ENCODE assay signal across 31 cellular contexts in genomic region chr3:155516439-155516838, GRCh38.
"Had no signal": no experiment of that assay in that cellular context is flagged by ENCODE, and none has a peak within 500 bp of the region (broad histone marks: within the 10 kb centered on the region; RNA-seq: fewer than 3 reads in every experiment).

No MANE protein-coding gene starts in this region.

- DNase-seq: activated CD4-positive, alpha-beta memory T cell treated with anti-CD3 and anti-CD28 coated beads, Interleukin-2, amount 10 ng/mL, durations not matched to agents 7 days and 5 days; activated CD4-positive, alpha-beta T cell treated with anti-CD3 and anti-CD28 coated beads for 1 hour; activated CD4-positive, alpha-beta T cell treated with anti-CD3 and anti-CD28 coated beads for 36 hours; activated CD4-positive, alpha-beta T cell treated with anti-CD3 and anti-CD28 coated beads for 48 hours; activated CD4-positive, alpha-beta T cell treated with anti-CD3 and anti-CD28 coated beads, Interleukin-2, amount 10 ng/mL, durations not matched to agents 7 days and 5 days; activated CD4-positive, alpha-beta T cell treated with anti-CD3 and anti-CD28 coated beads, Interleukin-2, amount 50 U/mL, for 48 hours; activated CD4-positive, CD25-positive, alpha-beta regulatory T cell; activated CD8-positive, alpha-beta memory T cell treated with anti-CD3 and anti-CD28 coated beads for 24 hours; activated CD8-positive, alpha-beta memory T cell treated with anti-CD3 and anti-CD28 coated beads, Interleukin-2, amount 10 ng/mL, durations not matched to agents 7 days and 5 days; activated CD8-positive, alpha-beta memory T cell treated with anti-CD3 and anti-CD28 coated beads, Interleukin-2, amount 50 U/mL, for 48 hours; activated CD8-positive, alpha-beta T cell treated with anti-CD3 and anti-CD28 coated beads, Interleukin-2, amount 10 ng/mL, durations not matched to agents 7 days and 5 days; activated effector memory CD4-positive, alpha-beta T cell treated with Interleukin-2 at 50 U/mL for 16 hours; activated gamma-delta T cell; activated naive CD4-positive, alpha-beta T cell treated with anti-CD3 and anti-CD28 coated beads, Interleukin-2, amount 10 ng/mL, durations not matched to agents 7 days and 5 days; activated naive CD4-positive, alpha-beta T cell treated with Interleukin-2 at 50 U/mL for 16 hours; activated naive CD8-positive, alpha-beta T cell treated with anti-CD3 and anti-CD28 coated beads, Interleukin-2, amount 10 ng/mL, durations not matched to agents 7 days and 5 days; activated naive CD8-positive, alpha-beta T cell treated with anti-CD3 and anti-CD28 coated beads, Interleukin-2, amount 50 U/mL, for 24 hours; activated T-cell treated with anti-CD3 and anti-CD28 coated beads, Interleukin-2, amount 50 U/mL, for 24 hours; activated T-cell treated with anti-CD3 and anti-CD28 coated beads, Interleukin-2, amount 50 U/mL, for 48 hours; amygdala; anterior cingulate cortex; caudate nucleus; cerebellar nuclear complex; T-helper 2 cell; T-helper 9 cell; WERI-Rb-1 had no signal

- H3K4me1 ChIP-seq: ascending aorta had no signal

- H3K27ac ChIP-seq: ascending aorta, cardiac muscle cell, WERI-Rb-1 had no signal

- H3K27me3 ChIP-seq: ascending aorta, cardiac muscle cell had no signal

- H3K4me3 ChIP-seq: ascending aorta, cardiac muscle cell had no signal

- FAIRE-seq: bronchial epithelial cell had no signal

- H3K36me3 ChIP-seq: ascending aorta, cardiac muscle cell, WERI-Rb-1 had no signal

- H3K9me3 ChIP-seq: ascending aorta had no signal

- ATAC-seq: activated CD4-positive, alpha-beta T cell treated with anti-CD3 and anti-CD28 coated beads for 36 hours; activated CD4-positive, CD25-positive, alpha-beta regulatory T cell treated with anti-CD3 and anti-CD28 coated beads, Interleukin-2, amount 50 U/mL, for 24 hours; activated CD8-positive, alpha-beta memory T cell treated with anti-CD3 and anti-CD28 coated beads, Interleukin-2, amount 10 ng/mL, durations not matched to agents 7 days and 5 days; activated CD8-positive, alpha-beta T cell treated with anti-CD3 and anti-CD28 coated beads, Interleukin-2, amount 10 ng/mL, durations not matched to agents 7 days and 5 days; activated naive CD8-positive, alpha-beta T cell treated with anti-CD3 and anti-CD28 coated beads, Interleukin-2, amount 50 U/mL, for 24 hours; WTC11 had no signal
